22 cellular contexts compared by ENCODE assay signal in genomic region chr16:900211-900610, GRCh38.
"Had no signal": no experiment of that assay in that cellular context is flagged by ENCODE, and none has a peak within 500 bp of the region (broad histone marks: within the 10 kb centered on the region; RNA-seq: fewer than 3 reads in every experiment).

No MANE protein-coding gene starts in this region.

- H3K36me3 ChIP-seq: brain microvascular endothelial cell, colonic mucosa had no signal

- H3K4me1 ChIP-seq: colonic mucosa had no signal

- H3K27ac Mint-ChIP-seq: activated CD4-positive, alpha-beta T cell treated with anti-CD3 and anti-CD28 coated beads, Interleukin-2, amount 10 ng/mL, durations not matched to agents 7 days and 5 days; activated CD8-positive, alpha-beta T cell treated with anti-CD3 and anti-CD28 coated beads for 36 hours; activated naive CD8-positive, alpha-beta T cell; activated T-helper 17 cell treated with anti-CD3 and anti-CD28 coated beads, Interleukin-2, amount 50 U/mL, for 72 hours had no signal

- DNase-seq: activated CD4-positive, alpha-beta T cell treated with anti-CD3 and anti-CD28 coated beads for 1 hour; activated CD4-positive, alpha-beta T cell treated with anti-CD3 and anti-CD28 coated beads for 4 hours; activated CD4-positive, alpha-beta T cell treated with anti-CD3 and anti-CD28 coated beads, Interleukin-2, amount 10 ng/mL, durations not matched to agents 7 days and 5 days; activated CD4-positive, alpha-beta T cell treated with anti-CD3 and anti-CD28 coated beads, Interleukin-2, amount 50 U/mL, for 4 hours; activated CD8-positive, alpha-beta memory T cell treated with anti-CD3 and anti-CD28 coated beads for 24 hours; activated CD8-positive, alpha-beta T cell treated with anti-CD3 and anti-CD28 coated beads for 36 hours; activated effector memory CD4-positive, alpha-beta T cell treated with Interleukin-2 at 50 U/mL for 16 hours; activated gamma-delta T cell treated with Interleukin-2 at 50 U/mL for 16 hours; activated naive CD4-positive, alpha-beta T cell treated with anti-CD3 and anti-CD28 coated beads, Interleukin-2, amount 50 U/mL, for 16 hours; activated naive CD4-positive, alpha-beta T cell treated with Interleukin-2 at 50 U/mL for 16 hours; activated T-cell treated with anti-CD3 and anti-CD28 coated beads, Interleukin-2, amount 50 U/mL, for 4 hours; amniotic stem cell; anterior cingulate cortex; brain microvascular endothelial cell; caudate nucleus; colonic mucosa; effector CD8-positive, alpha-beta T cell; foreskin fibroblast; T-helper 2 cell had no signal

- H3K4me3 Mint-ChIP-seq: activated CD4-positive, alpha-beta T cell treated with anti-CD3 and anti-CD28 coated beads, Interleukin-2, amount 10 ng/mL, durations not matched to agents 7 days and 5 days; activated CD8-positive, alpha-beta T cell treated with anti-CD3 and anti-CD28 coated beads for 36 hours; activated naive CD8-positive, alpha-beta T cell; activated T-cell treated with anti-CD3 and anti-CD28 coated beads, Interleukin-2, amount 50 U/mL, for 4 hours; activated T-helper 17 cell treated with anti-CD3 and anti-CD28 coated beads, Interleukin-2, amount 50 U/mL, for 72 hours had no signal

- H3K9me3 ChIP-seq: colonic mucosa had no signal

- H3K4me1 Mint-ChIP-seq: activated CD4-positive, alpha-beta T cell treated with anti-CD3 and anti-CD28 coated beads, Interleukin-2, amount 10 ng/mL, durations not matched to agents 7 days and 5 days; activated T-helper 17 cell treated with anti-CD3 and anti-CD28 coated beads, Interleukin-2, amount 50 U/mL, for 72 hours had no signal

- H3K27me3 Mint-ChIP-seq: activated CD4-positive, alpha-beta T cell treated with anti-CD3 and anti-CD28 coated beads, Interleukin-2, amount 10 ng/mL, durations not matched to agents 7 days and 5 days; activated CD8-positive, alpha-beta T cell treated with anti-CD3 and anti-CD28 coated beads for 36 hours; activated naive CD8-positive, alpha-beta T cell; activated T-helper 17 cell treated with anti-CD3 and anti-CD28 coated beads, Interleukin-2, amount 50 U/mL, for 72 hours had no signal

- H3K36me3 Mint-ChIP-seq: activated naive CD8-positive, alpha-beta T cell had no signal

- H3K27ac ChIP-seq: brain microvascular endothelial cell, colonic mucosa, epithelial cell of prostate had no signal

- H3K27me3 ChIP-seq: brain microvascular endothelial cell, colonic mucosa had no signal

- H3K4me3 ChIP-seq: colonic mucosa had no signal

- ATAC-seq: activated CD8-positive, alpha-beta T cell treated with anti-CD3 and anti-CD28 coated beads for 36 hours; activated T-cell treated with anti-CD3 and anti-CD28 coated beads, Interleukin-2, amount 50 U/mL, for 4 hours; activated T-helper 17 cell treated with anti-CD3 and anti-CD28 coated beads, Interleukin-2, amount 50 U/mL, for 72 hours had no signal

- H3K9me3 Mint-ChIP-seq: activated CD8-positive, alpha-beta T cell treated with anti-CD3 and anti-CD28 coated beads for 36 hours; activated T-cell treated with anti-CD3 and anti-CD28 coated beads, Interleukin-2, amount 50 U/mL, for 4 hours; activated T-helper 17 cell treated with anti-CD3 and anti-CD28 coated beads, Interleukin-2, amount 50 U/mL, for 72 hours had no signal
